Comparison of ENCODE assay signal across 8 cellular contexts in genomic region chr1:203628997-203629508, GRCh38. TPM values are rescaled to one million over a fixed set of nuclear protein-coding genes. Genes with fewer than 3 reads are reported as not detected.
DNase-seq lines count a peak whose midpoint lies in the region; ATAC-seq, FAIRE-seq and TF ChIP-seq lines count a peak whose summit lies in the region.

No MANE protein-coding gene starts in this region.

- 0 to 2% (median 1%) methylated on average over 16 to 24 of the region's 24 CpGs for WGBS in heart left ventricle, 4 donors
- 0 to 1% methylated on average over 7 to 24 of the region's 24 CpGs for WGBS in lower leg skin, 2 donors
- WGBS in tibial nerve, 2 donors = 7% methylated on average over 16 to 24 of the region's 24 CpGs

- H3K36me3 ChIP-seq in heart left ventricle (peaks cover 0 to 22% (median 7%) of the 10 kb centered on the region in 9 donors), tibial nerve (no peaks in the 10 kb centered on the region)

- no peak for TF ChIP-seq POLR2A in heart left ventricle (IDR thresholded peaks at IDR 0.05)
- no peak for TF ChIP-seq POLR2A in lower leg skin (IDR thresholded peaks at IDR 0.05)
- TF ChIP-seq POLR2A in tibial nerve (IDR thresholded peaks at IDR 0.05) = no peak
- TF ChIP-seq POLR2A in GM18505 (IDR thresholded peaks at IDR 0.05; ENCODE audit: borderline replicate concordance, extremely low read depth, insufficient read depth, insufficient read length) = no peak

- no peak for ATAC-seq in heart left ventricle
- ATAC-seq in Right ventricle myocardium inferior = no peak
- ATAC-seq in HG03108 (IDR thresholded peaks at IDR 0.05; ENCODE audit: unreplicated experiment) = no peak
- ATAC-seq in GM18505 (IDR thresholded peaks at IDR 0.05; ENCODE audit: unreplicated experiment) = no peak

- TF ChIP-seq CTCF in heart left ventricle (IDR thresholded peaks at IDR 0.05) (no peak), astrocyte of the cerebellum (IDR thresholded peaks at IDR 0.05; ENCODE audit: low read depth, low read length, missing control alignments) (no peak), lower leg skin (IDR thresholded peaks at IDR 0.05) (no peak), tibial nerve (IDR thresholded peaks at IDR 0.05) (no peak), D721Med (IDR thresholded peaks at IDR 0.05; ENCODE audit: insufficient read depth, missing control alignments) (no peak)

- no peak for FAIRE-seq in D721Med (lab: Jason Lieb, UNC)

- peaks cover 0 to 63% (median 40%) of the 10 kb centered on the region in 12 donors for H3K4me1 ChIP-seq in heart left ventricle
- peaks cover 0 to 46% (median 23%) of the 10 kb centered on the region in 4 donors for H3K4me1 ChIP-seq in tibial nerve

- in situ Hi-C loops in astrocyte of the cerebellum (cut with HindIII; ENCODE audit: low sequenced_read_pairs) = no loop called here

- H3K27ac ChIP-seq in heart left ventricle = peak overlapping the region; percentile 72 to 97 (median 93)
- H3K27ac ChIP-seq in tibial nerve = peak overlapping the region; percentile 62 to 89 (median 86)

- no peak for TF ChIP-seq EP300 in tibial nerve (IDR thresholded peaks at IDR 0.05)

- H3K9me3 ChIP-seq in heart left ventricle (no peaks in the 10 kb centered on the region), tibial nerve (no peaks in the 10 kb centered on the region)

- DNase-seq in heart left ventricle = no peak
- DNase-seq in Right ventricle myocardium inferior (ENCODE audit: missing footprints) = no peak
- no peak for DNase-seq in astrocyte of the cerebellum (ENCODE audit: low read depth)
- no peak for DNase-seq in lower leg skin (ENCODE audit: low spot score in 2 of 2)
- DNase-seq in tibial nerve (ENCODE audit: low spot score in 2 of 2) = no peak
- no peak for DNase-seq in D721Med (ENCODE audit: insufficient read length, low spot score)

- H3K4me3 ChIP-seq in heart left ventricle = peak overlapping the region; percentile 51 to 83 (median 76)
- H3K4me3 ChIP-seq in astrocyte of the cerebellum (ENCODE audit: low read depth, low read length) = peak overlapping the region; percentile 68
- H3K4me3 ChIP-seq in lower leg skin (ENCODE audit: low read depth, poor library complexity, severe bottlenecking) = peak overlapping the region; percentile 51
- peak overlapping the region; percentile 61 to 63 (median 62) for H3K4me3 ChIP-seq in tibial nerve

- no peaks in the 10 kb centered on the region for H3K27me3 ChIP-seq in heart left ventricle
- no peaks in the 10 kb centered on the region for H3K27me3 ChIP-seq in tibial nerve

- intact Hi-C loops in heart left ventricle (cut with DNase I) = loop anchor here in 9 of 10 donors (1.0 to 10.0 kb wide), 8 partner anchors 43 to 168 kb away; partner anchors contain the start of genes ZBED6 (in 1 of the 9) and ZC3H11A (in 1 of the 9)
- intact Hi-C loops in Right ventricle myocardium inferior (cut with DNase I) = loop anchor here (1.0 to 10.0 kb wide), 6 partner anchors 44 to 354 kb away; partner anchors contain the start of genes ZBED6 and ZC3H11A
- intact Hi-C loops in lower leg skin (cut with DNase I; ENCODE audit: low total_unique reads) = loop anchor here (10.0 kb wide), 2 partner anchors 114 to 946 kb away; no protein-coding TSS in a partner anchor

RNA-seq across cellular contexts. Expression of gene ATP2B4, which starts 2.4 kb away (rescaled TPM):
- total RNA-seq in heart left ventricle = 100 to 1,000 TPM in 8 of 9 donors, 10 to 100 TPM in 1; 87.0 to 253 (median 159) TPM
- 100 to 1,000 TPM in 1 of 2 donors, 10 to 100 TPM in 1; 56.0 to 142 TPM for polyA plus RNA-seq in heart left ventricle
- total RNA-seq in Right ventricle myocardium inferior = 87.1 TPM
- 100 to 1,000 TPM; 128 to 140 (median 132) TPM for total RNA-seq in lower leg skin
- total RNA-seq in tibial nerve = 100 to 1,000 TPM in 1 of 4 donors, 10 to 100 TPM in 3; 78.6 to 135 (median 85.0) TPM
